ENCODE assay signal across 8 cellular contexts in the genomic region with DNA sequence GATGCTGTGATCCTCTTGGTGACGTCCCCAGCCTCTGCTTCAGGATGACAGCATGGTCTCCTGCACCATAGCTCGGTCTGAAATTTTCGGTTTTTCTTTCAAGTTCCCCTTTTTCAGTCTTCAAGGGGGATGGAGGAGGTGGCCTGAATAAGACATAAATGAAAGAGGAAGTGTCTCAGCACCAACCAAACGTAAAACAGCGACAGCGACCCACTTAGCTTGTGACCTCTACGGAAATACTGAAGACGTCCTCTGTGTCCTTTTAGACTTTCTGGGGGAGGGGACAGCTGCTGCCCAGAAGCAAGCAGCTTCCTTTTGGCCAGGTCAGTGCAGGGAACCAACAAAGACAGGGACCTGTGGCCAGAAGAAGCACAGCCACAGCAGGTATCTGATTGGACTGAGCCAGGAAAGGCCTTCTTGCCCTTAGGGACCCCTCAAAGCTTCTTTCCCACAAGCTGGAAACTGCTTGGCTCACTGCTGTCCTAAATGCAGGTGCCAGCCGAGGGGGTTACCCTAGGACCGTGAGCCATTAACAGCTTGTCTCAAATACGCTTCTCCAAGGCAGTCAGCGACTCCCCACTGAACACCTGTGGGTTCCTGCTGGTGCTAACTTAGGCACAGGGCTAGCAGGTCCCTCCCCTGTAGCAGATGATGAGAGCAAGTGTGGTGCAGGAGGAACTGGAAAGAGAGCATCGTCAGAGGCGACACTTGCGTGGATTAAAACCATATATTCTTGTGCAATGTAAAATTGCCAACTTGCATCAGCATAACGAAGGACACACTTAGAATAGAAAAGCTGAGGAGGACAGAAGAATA.
DNase-seq lines count a peak whose midpoint lies in the region; ATAC-seq, FAIRE-seq and TF ChIP-seq lines count a peak whose summit lies in the region.
"Not testable (repeated sequence)": the region's sequence is repeated elsewhere in the genome, so short reads cannot be mapped to it uniquely, and the experiment has no call there.

No MANE protein-coding gene starts in this region.

- intact Hi-C loops in HepG2 (cut with micrococcal nuclease; ENCODE audit: unreplicated experiment) = not testable (repeated sequence)

- not testable (repeated sequence) for H3K27me3 ChIP-seq in MM.1S (replicated peaks; ENCODE audit: insufficient read depth, low read length); HepG2 (ENCODE audit: control insufficient read depth in 1 of 2, insufficient read depth in 2 of 2, low read length in 2 of 2)

- FAIRE-seq in A549 (lab: Jason Lieb, UNC) = not testable (repeated sequence)
- peak; percentile 18 for FAIRE-seq in HepG2 (lab: Jason Lieb, UNC)

- DNase-seq in A549 (ENCODE audit: low read depth in 1 of 2, low spot score in 1 of 2); HepG2 (ENCODE audit: low spot score): not testable (repeated sequence)
- peak; percentile 97 for DNase-seq in MM.1S
- DNase-seq in activated CD4-positive, alpha-beta T cell treated with anti-CD3 and anti-CD28 coated beads for 1 hour = peak; percentile 44
- peak; percentile 18 to 32 for DNase-seq in stimulated activated CD4-positive, alpha-beta T cell treated with anti-CD3 and anti-CD28 coated beads, Interleukin-1b, Interleukin-23, amount 100 ng/mL, for 4 hours (ENCODE audit: low read depth in 2 of 2)

- H3K9me3 ChIP-seq in A549; MM.1S (replicated peaks; ENCODE audit: insufficient read depth, low read length); HepG2 (ENCODE audit: low read length): not testable (repeated sequence)

- BruUV-seq in HepG2 (replicated peaks; lab: Mats Ljungman, UMichigan) = not testable (repeated sequence)

- CTCF ChIA-PET in A549 (lab: Yijun Ruan, JAX) = interaction anchor here (0.9 to 3.6 kb wide), 4 partner anchors 18 to 151 kb away, joined by 3 to 17 read pairs (median 4); partner anchors contain the start of gene RGS9
- CTCF ChIA-PET in HepG2 (lab: Yijun Ruan, JAX; ENCODE audit: low intra/inter-chr PET ratio, low total read pairs) = not testable (repeated sequence)

- H3K4me3 ChIP-seq in A549 = not testable (repeated sequence)
- peak overlapping the region; percentile 51 for H3K4me3 ChIP-seq in MM.1S (ENCODE audit: low read length)
- H3K4me3 ChIP-seq in HepG2 (replicated peaks in 1 of 3; ENCODE audit: insufficient read depth in 1 of 3, low read depth in 2 of 3, low read length in 3 of 3) = peak overlapping the region in 2 of 3 experiments; percentile 32 to 55; a peak in 3 of 6 replicates

- peaks cover 57% of the 10 kb centered on the region for H3K4me1 ChIP-seq in A549
- H3K4me1 ChIP-seq in MM.1S (ENCODE audit: low read length) = peaks cover 38% of the 10 kb centered on the region
- H3K4me1 ChIP-seq in HepG2 (ENCODE audit: insufficient read depth, low read length) = peaks cover 45% of the 10 kb centered on the region

- in situ Hi-C loops in HepG2 (cut with HindIII; ENCODE audit: extremely low pct_ligation_motif_present, low pct_unique_long_range_greater_than_20kb) = not testable (repeated sequence)

- ATAC-seq in A549 = not testable (repeated sequence)
- ATAC-seq in GM18909 (IDR thresholded peaks at IDR 0.05; ENCODE audit: poor library complexity, unreplicated experiment) (peak; percentile 91), HG02840 (IDR thresholded peaks at IDR 0.05; ENCODE audit: low FRiP score, unreplicated experiment) (peak; percentile 83), HepG2 (peak; percentile 45)

- H3K4me2 ChIP-seq in A549 (peak overlapping the region; percentile 67), MM.1S (ENCODE audit: low read depth, low read length) (peak overlapping the region; percentile 77), HepG2 (ENCODE audit: low read depth, low read length) (peak overlapping the region; percentile 78)

- POLR2A ChIA-PET in A549 (lab: Yijun Ruan, JAX) (interaction anchor here (1.4 to 2.5 kb wide), 2 partner anchors 11 to 137 kb away, joined by 3 to 17 read pairs; no protein-coding TSS in a partner anchor), HepG2 (lab: Yijun Ruan, JAX) (interaction anchor here (1.0 to 2.3 kb wide), 2 partner anchors 11 to 18 kb away, joined by 3 to 20 read pairs; no protein-coding TSS in a partner anchor)

- H3K9me2 ChIP-seq in MM.1S (replicated peaks; ENCODE audit: insufficient read depth, low read length) = not testable (repeated sequence)

- not testable (repeated sequence) for H4K20me1 ChIP-seq in MM.1S (ENCODE audit: insufficient read depth, low read length); HepG2 (ENCODE audit: insufficient read depth, low read length)

- H3K9ac ChIP-seq in MM.1S (ENCODE audit: low read length) = peak overlapping the region; percentile 90
- not testable (repeated sequence) for H3K9ac ChIP-seq in HepG2 (ENCODE audit: insufficient read depth, low read depth, low read length)

- peak overlapping the region; percentile 35; the same call in 1 of the 2 replicates for H2AFZ ChIP-seq in MM.1S (ENCODE audit: low read length)
- peak overlapping the region; percentile 31 for H2AFZ ChIP-seq in HepG2 (ENCODE audit: low read length)

- not testable (repeated sequence) for H3K79me2 ChIP-seq in MM.1S (ENCODE audit: low read length); HepG2 (ENCODE audit: insufficient read depth, low read length)

- TF ChIP-seq RAD21 in A549 (conservative IDR thresholded peaks at IDR 0.05 in 1 of 2, IDR thresholded peaks at IDR 0.05 in 1 of 2); HepG2 (CRISPR knock-in tag; IDR thresholded peaks at IDR 0.05): not testable (repeated sequence)

- peaks cover 32% of the 10 kb centered on the region for H3F3A ChIP-seq in MM.1S (ENCODE audit: insufficient read depth, low read length)

- TF ChIP-seq POLR2A in A549 (IDR thresholded peaks at IDR 0.05; ENCODE audit: low read length); HepG2 (IDR thresholded peaks at IDR 0.05; ENCODE audit: insufficient read depth in 1 of 2, low read depth in 2 of 2, low read length in 2 of 2): not testable (repeated sequence)

- WGBS in A549 (ENCODE audit: missing lambda C conversion rate) = 83% methylated on average over 16 of the region's 16 CpGs
- WGBS in adipose tissue, 3 donors = 38 to 71% (median 46%) methylated on average over 16 of the region's 16 CpGs
- 19% methylated on average over 16 of the region's 16 CpGs for WGBS in HepG2 (ENCODE audit: low lambda C conversion rate)

- not testable (repeated sequence) for H3K36me3 ChIP-seq in MM.1S (replicated peaks; ENCODE audit: insufficient read depth, low read length); HepG2 (replicated peaks in 1 of 2; ENCODE audit: control insufficient read depth in 1 of 2, insufficient read depth in 2 of 2, low read length in 2 of 2)

- H3K27ac ChIP-seq in A549 = peak overlapping the region; percentile 69 to 72; a peak in 5 of 6 replicates
- peak overlapping the region; percentile 97 for H3K27ac ChIP-seq in MM.1S (ENCODE audit: low read length)
- peak overlapping the region; percentile 86 for H3K27ac ChIP-seq in adipose tissue (ENCODE audit: low read depth, low read length)
- H3K27ac ChIP-seq in HepG2 (ENCODE audit: extremely low read length, insufficient read depth, low read length) = not testable (repeated sequence)

- not testable (repeated sequence) for TF ChIP-seq CTCF in A549 (IDR thresholded peaks at IDR 0.05); MM.1S (IDR thresholded peaks at IDR 0.05; ENCODE audit: low read length); HepG2 (CRISPR knock-in tag; IDR thresholded peaks at IDR 0.05)

- TF ChIP-seq EP300 in A549 (IDR thresholded peaks at IDR 0.05); HepG2 (IDR thresholded peaks at IDR 0.05; ENCODE audit: low read depth in 2 of 2, low read length in 2 of 2); HepG2 (CRISPR knock-in tag; IDR thresholded peaks at IDR 0.05; ENCODE audit: borderline replicate concordance): not testable (repeated sequence)

TF ChIP-seq in HepG2, 621 proteins besides CTCF, POLR2A, EP300 and RAD21:
- 0 out of 2 replicates have a peak, but pooled peaks have one; percentile 38 for TF ChIP-seq ZNF550 (CRISPR knock-in tag; IDR thresholded peaks at IDR 0.05; ENCODE audit: borderline replicate concordance)
- TF ChIP-seq DBP (CRISPR knock-in tag; IDR thresholded peaks at IDR 0.05; ENCODE audit: not compliant biosample characterization) = peak; percentile 37
